ENCODE assay signal across 8 cellular contexts in the genomic region with DNA sequence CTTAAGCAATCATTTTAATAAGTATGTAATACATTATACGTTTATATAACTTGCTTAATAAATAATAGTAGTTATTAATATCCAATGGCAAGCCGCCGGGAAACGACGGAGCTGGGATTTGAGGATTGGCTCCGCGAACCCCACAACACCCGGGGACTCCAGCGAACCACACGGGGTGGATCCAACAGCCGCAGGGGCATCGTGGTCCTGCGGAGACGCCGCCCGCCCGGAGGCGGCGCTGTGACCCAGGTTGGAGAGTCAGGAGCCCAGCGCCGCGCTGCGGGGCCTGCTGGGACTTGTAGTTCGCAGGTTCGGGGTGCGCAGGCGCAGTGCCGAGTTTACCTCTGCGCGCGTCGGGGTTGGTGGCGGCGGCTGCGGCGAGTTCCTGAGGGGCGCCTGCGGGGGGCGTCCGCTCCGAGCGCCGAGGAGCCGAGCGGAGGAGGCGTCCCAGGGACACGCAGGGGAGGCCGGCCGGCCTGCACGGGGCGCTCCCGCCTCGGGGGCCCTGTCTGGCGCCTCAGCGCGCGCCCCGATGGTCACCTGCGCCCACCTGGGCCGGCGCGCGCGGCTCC. TPM values are rescaled to one million over a fixed set of nuclear protein-coding genes. Genes with fewer than 3 reads are reported as not detected.
DNase-seq lines count a peak whose midpoint lies in the region; ATAC-seq and TF ChIP-seq lines count a peak whose summit lies in the region.

A gene (plus strand): TSS at position 329 of the 572 bp plus-strand sequence. CDS start 204 bp downstream, at position 533.

- no peaks in the 10 kb centered on the region for H3K9me3 ChIP-seq in mucosa of stomach (ENCODE audit: control insufficient read depth, low read length)

- no peaks in the 10 kb centered on the region for H3K4me1 ChIP-seq in mucosa of stomach (ENCODE audit: control insufficient read depth, insufficient read depth, low read length)

- peak within 1 kb of the TSS; percentile 60 for H3K4me3 ChIP-seq in mucosa of stomach (ENCODE audit: low read length)

- no peaks in the 10 kb centered on the region for H3K27me3 ChIP-seq in mucosa of stomach (ENCODE audit: control insufficient read depth, insufficient read depth, low read length)

- ATAC-seq in GM21576 (IDR thresholded peaks at IDR 0.05; ENCODE audit: unreplicated experiment) (peak; percentile 88), esophagus mucosa (peak; percentile 94)

- H3K9ac ChIP-seq in mucosa of stomach (ENCODE audit: low read length): peak within 1 kb of the TSS; percentile 79

- TF ChIP-seq EP300 in Ishikawa (IDR thresholded peaks at IDR 0.05; ENCODE audit: borderline replicate concordance): 0 out of 2 replicates have a peak, but pooled peaks have one; percentile 30

- no peaks in the 10 kb centered on the region for H3K36me3 ChIP-seq in mucosa of stomach (ENCODE audit: control insufficient read depth, insufficient read depth, low read length)

- peak; percentile 39; the same call in 1 of the 2 replicates for TF ChIP-seq RAD21 in Ishikawa (IDR thresholded peaks at IDR 0.05; ENCODE audit: low read depth)

- DNase-seq in DMS53 (lab: John Stamatoyannopoulos, UW) (peak; percentile 96), OCI-M1 (lab: John Stamatoyannopoulos, UW) (peak; percentile 93)
- peak; percentile 99 for DNase-seq in activated T-cell treated with anti-CD3 and anti-CD28 coated beads, Interleukin-2, amount 50 U/mL, for 1 hour
- DNase-seq in stimulated activated CD8-positive, alpha-beta memory T cell treated with anti-CD3 and anti-CD28 coated beads, Interleukin-4, amount 100 ng/mL, for 48 hours: peak; percentile 99

TF ChIP-seq in Ishikawa, 13 proteins besides CTCF, POLR2A, EP300 and RAD21:
- no peak for TF ChIP-seq FOXM1 (IDR thresholded peaks at IDR 0.05; ENCODE audit: borderline replicate concordance, low read depth)
- TF ChIP-seq TAF1 (IDR thresholded peaks at IDR 0.05; ENCODE audit: low read depth): peak; percentile 63; the same call in 1 of the 2 replicates
- TF ChIP-seq, protein P1, sequence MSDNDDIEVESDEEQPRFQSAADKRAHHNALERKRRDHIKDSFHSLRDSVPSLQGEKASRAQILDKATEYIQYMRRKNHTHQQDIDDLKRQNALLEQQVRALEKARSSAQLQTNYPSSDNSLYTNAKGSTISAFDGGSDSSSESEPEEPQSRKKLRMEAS (IDR thresholded peaks at IDR 0.05): peak; percentile 69
- peak; percentile 66 for TF ChIP-seq ZBTB7A (IDR thresholded peaks at IDR 0.05; ENCODE audit: low read depth)
- TF ChIP-seq CREB1 (IDR thresholded peaks at IDR 0.05; ENCODE audit: low read depth): no peak
- TF ChIP-seq NFIC (IDR thresholded peaks at IDR 0.05): no peak
- TF ChIP-seq YY1 (IDR thresholded peaks at IDR 0.05; ENCODE audit: low read depth): peak; percentile 74
- TF ChIP-seq TCF12 (IDR thresholded peaks at IDR 0.05; ENCODE audit: low read depth): 0 out of 2 replicates have a peak, but pooled peaks have one; percentile 57
- TF ChIP-seq, protein P2, sequence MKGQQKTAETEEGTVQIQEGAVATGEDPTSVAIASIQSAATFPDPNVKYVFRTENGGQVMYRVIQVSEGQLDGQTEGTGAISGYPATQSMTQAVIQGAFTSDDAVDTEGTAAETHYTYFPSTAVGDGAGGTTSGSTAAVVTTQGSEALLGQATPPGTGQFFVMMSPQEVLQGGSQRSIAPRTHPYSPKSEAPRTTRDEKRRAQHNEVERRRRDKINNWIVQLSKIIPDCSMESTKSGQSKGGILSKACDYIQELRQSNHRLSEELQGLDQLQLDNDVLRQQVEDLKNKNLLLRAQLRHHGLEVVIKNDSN (IDR thresholded peaks at IDR 0.05): peak; percentile 50
- TF ChIP-seq CEBPB (IDR thresholded peaks at IDR 0.05): no peak
- TF ChIP-seq, protein P3, sequence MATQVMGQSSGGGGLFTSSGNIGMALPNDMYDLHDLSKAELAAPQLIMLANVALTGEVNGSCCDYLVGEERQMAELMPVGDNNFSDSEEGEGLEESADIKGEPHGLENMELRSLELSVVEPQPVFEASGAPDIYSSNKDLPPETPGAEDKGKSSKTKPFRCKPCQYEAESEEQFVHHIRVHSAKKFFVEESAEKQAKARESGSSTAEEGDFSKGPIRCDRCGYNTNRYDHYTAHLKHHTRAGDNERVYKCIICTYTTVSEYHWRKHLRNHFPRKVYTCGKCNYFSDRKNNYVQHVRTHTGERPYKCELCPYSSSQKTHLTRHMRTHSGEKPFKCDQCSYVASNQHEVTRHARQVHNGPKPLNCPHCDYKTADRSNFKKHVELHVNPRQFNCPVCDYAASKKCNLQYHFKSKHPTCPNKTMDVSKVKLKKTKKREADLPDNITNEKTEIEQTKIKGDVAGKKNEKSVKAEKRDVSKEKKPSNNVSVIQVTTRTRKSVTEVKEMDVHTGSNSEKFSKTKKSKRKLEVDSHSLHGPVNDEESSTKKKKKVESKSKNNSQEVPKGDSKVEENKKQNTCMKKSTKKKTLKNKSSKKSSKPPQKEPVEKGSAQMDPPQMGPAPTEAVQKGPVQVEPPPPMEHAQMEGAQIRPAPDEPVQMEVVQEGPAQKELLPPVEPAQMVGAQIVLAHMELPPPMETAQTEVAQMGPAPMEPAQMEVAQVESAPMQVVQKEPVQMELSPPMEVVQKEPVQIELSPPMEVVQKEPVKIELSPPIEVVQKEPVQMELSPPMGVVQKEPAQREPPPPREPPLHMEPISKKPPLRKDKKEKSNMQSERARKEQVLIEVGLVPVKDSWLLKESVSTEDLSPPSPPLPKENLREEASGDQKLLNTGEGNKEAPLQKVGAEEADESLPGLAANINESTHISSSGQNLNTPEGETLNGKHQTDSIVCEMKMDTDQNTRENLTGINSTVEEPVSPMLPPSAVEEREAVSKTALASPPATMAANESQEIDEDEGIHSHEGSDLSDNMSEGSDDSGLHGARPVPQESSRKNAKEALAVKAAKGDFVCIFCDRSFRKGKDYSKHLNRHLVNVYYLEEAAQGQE (IDR thresholded peaks at IDR 0.05; ENCODE audit: low read depth): no peak
- TF ChIP-seq TEAD4 (IDR thresholded peaks at IDR 0.05): no peak

RNA-seq across cellular contexts. Expression of the gene that starts here (rescaled TPM):
- 2.7 TPM for total RNA-seq in esophagus mucosa

Comparison
In these comparisons a context has a peak if more than half of its experiments do, and no peak if none do; other contexts are left out.
1. Peak in every context shown above with its lines: DNase-seq, ATAC-seq and H3K4me3 ChIP-seq.